In genomic region chr11:128505449-128506058, GRCh38 we compare ENCODE assay signal across 12 cellular contexts.
DNase-seq lines count a peak whose midpoint lies in the region; ATAC-seq and TF ChIP-seq lines count a peak whose summit lies in the region.
"Had no signal": no experiment of that assay in that cellular context is flagged by ENCODE, and none has a peak within 500 bp of the region (broad histone marks: within the 10 kb centered on the region; RNA-seq: fewer than 3 reads in every experiment).

No MANE protein-coding gene starts in this region.

- CTCF ChIA-PET in activated CD4-positive, alpha-beta T cell treated with anti-CD3 and anti-CD28 coated beads for 36 hours (lab: Charles Lee) = interaction anchor here (0.6 to 6.0 kb wide), 29 partner anchors 8 to 333 kb away, joined by 3 to 65 read pairs (median 4); no protein-coding TSS in a partner anchor

- POLR2A ChIA-PET in activated CD4-positive, alpha-beta T cell treated with anti-CD3 and anti-CD28 coated beads for 36 hours (lab: Charles Lee) = interaction anchor here (0.6 to 2.8 kb wide), 12 partner anchors 8 to 182 kb away, joined by 3 to 19 read pairs (median 5); no protein-coding TSS in a partner anchor

- no peaks in the 10 kb centered on the region for H3K9me3 Mint-ChIP-seq in activated CD4-positive, alpha-beta T cell treated with anti-CD3 and anti-CD28 coated beads for 36 hours (ENCODE audit: low read depth)
- no peaks in the 10 kb centered on the region for H3K9me3 Mint-ChIP-seq in stimulated activated effector memory CD8-positive, alpha-beta T cell treated with anti-CD3 and anti-CD28 coated beads, Interleukin-12 subunit alpha, Interleukin-12 subunit beta, amount 100 ng/mL, for 72 hours

- H3K4me2 ChIP-seq in SU-DHL-6 (ENCODE audit: low read depth, low read length, poor library complexity, severe bottlenecking) = peak overlapping the region; percentile 44

- H4K20me1 ChIP-seq in SU-DHL-6 (ENCODE audit: low read depth, low read length) = no peaks in the 10 kb centered on the region

- no peak overlapping the region for H2AFZ ChIP-seq in SU-DHL-6 (ENCODE audit: low read depth, low read length, severe bottlenecking)

- WGBS in gastroesophageal sphincter (ENCODE audit: low coverage in 1 of 2), 2 donors = 77 to 96% methylated on average over 3 to 4 of the region's 12 CpGs

- H3K4me3 Mint-ChIP-seq in activated CD4-positive, alpha-beta T cell treated with anti-CD3 and anti-CD28 coated beads for 36 hours = peak overlapping the region; percentile 96
- H3K4me3 Mint-ChIP-seq in stimulated activated effector memory CD8-positive, alpha-beta T cell treated with anti-CD3 and anti-CD28 coated beads, Interleukin-12 subunit alpha, Interleukin-12 subunit beta, amount 100 ng/mL, for 72 hours = peak overlapping the region; percentile 84
- H3K4me3 Mint-ChIP-seq: H9 had no signal

- ATAC-seq in activated CD4-positive, alpha-beta T cell treated with anti-CD3 and anti-CD28 coated beads for 36 hours = no peak
- ATAC-seq in gastroesophageal sphincter (no peak), GM18502 (IDR thresholded peaks at IDR 0.05; ENCODE audit: poor library complexity, unreplicated experiment) (no peak)
- ATAC-seq in stimulated activated effector memory CD8-positive, alpha-beta T cell treated with anti-CD3 and anti-CD28 coated beads, Interleukin-12 subunit alpha, Interleukin-12 subunit beta, amount 100 ng/mL, for 72 hours = no peak

- H3F3A ChIP-seq in SU-DHL-6 (ENCODE audit: insufficient read depth) = peaks cover 54% of the 10 kb centered on the region

- H3K4me1 ChIP-seq in gastroesophageal sphincter = peaks cover 0 to 99% (median 76%) of the 10 kb centered on the region in 3 donors

- TF ChIP-seq CTCF in SU-DHL-6 (IDR thresholded peaks at IDR 0.05; ENCODE audit: insufficient read depth, low read length, poor library complexity, severe bottlenecking) (no peak), gastroesophageal sphincter (IDR thresholded peaks at IDR 0.05) (no peak)

- peaks cover 89% of the 10 kb centered on the region for H3K4me1 Mint-ChIP-seq in activated CD4-positive, alpha-beta T cell treated with anti-CD3 and anti-CD28 coated beads for 36 hours
- H3K4me1 Mint-ChIP-seq in stimulated activated effector memory CD8-positive, alpha-beta T cell treated with anti-CD3 and anti-CD28 coated beads, Interleukin-12 subunit alpha, Interleukin-12 subunit beta, amount 100 ng/mL, for 72 hours = peaks cover 95% of the 10 kb centered on the region

- peak overlapping the region; percentile 98 for H3K27ac Mint-ChIP-seq in activated CD4-positive, alpha-beta T cell treated with anti-CD3 and anti-CD28 coated beads for 36 hours
- peak overlapping the region; percentile 96 for H3K27ac Mint-ChIP-seq in stimulated activated effector memory CD8-positive, alpha-beta T cell treated with anti-CD3 and anti-CD28 coated beads, Interleukin-12 subunit alpha, Interleukin-12 subunit beta, amount 100 ng/mL, for 72 hours

- no peaks in the 10 kb centered on the region for H3K27me3 ChIP-seq in SU-DHL-6 (ENCODE audit: low read length)
- H3K27me3 ChIP-seq in gastroesophageal sphincter = no peaks in the 10 kb centered on the region
- H3K27me3 ChIP-seq: adrenal gland had no signal

- H3K27me3 Mint-ChIP-seq in activated CD4-positive, alpha-beta T cell treated with anti-CD3 and anti-CD28 coated beads for 36 hours = no peaks in the 10 kb centered on the region

- H3K4me3 ChIP-seq in SU-DHL-6 (ENCODE audit: insufficient read depth, low read length, poor library complexity, severe bottlenecking) (no peak overlapping the region), gastroesophageal sphincter (no peak overlapping the region)
- H3K4me3 ChIP-seq: adrenal gland had no signal

- H3K27ac ChIP-seq in SU-DHL-6 (ENCODE audit: low read depth, low read length) = peak overlapping the region; percentile 72
- peak overlapping the region in 3 of 4 donors; percentile 42 to 81 (median 81) for H3K27ac ChIP-seq in gastroesophageal sphincter

- peaks cover 100% of the 10 kb centered on the region for H3K79me2 ChIP-seq in SU-DHL-6 (ENCODE audit: insufficient read depth, low read length)

- H3K36me3 ChIP-seq in SU-DHL-6 (ENCODE audit: low read length) (no peaks in the 10 kb centered on the region), gastroesophageal sphincter (no peaks in the 10 kb centered on the region)
- H3K36me3 ChIP-seq: adrenal gland had no signal

- peak; percentile 59 for DNase-seq in activated CD4-positive, alpha-beta T cell treated with anti-CD3 and anti-CD28 coated beads for 36 hours
- DNase-seq in activated CD4-positive, alpha-beta T cell treated with anti-CD3 and anti-CD28 coated beads for 4 hours = no peak
- DNase-seq in stimulated activated effector memory CD8-positive, alpha-beta T cell treated with anti-CD3 and anti-CD28 coated beads, Interleukin-12 subunit alpha, Interleukin-12 subunit beta, amount 100 ng/mL, for 72 hours (ENCODE audit: low spot score in 2 of 2) = no peak
- DNase-seq in SW 1271 (lab: John Stamatoyannopoulos, UW) (no peak), occipital lobe (lab: John Stamatoyannopoulos, UW) (no peak)
- DNase-seq: ACHN, adrenal gland, EL, H9 had no signal

- intact Hi-C loops in activated CD4-positive, alpha-beta T cell treated with anti-CD3 and anti-CD28 coated beads for 36 hours (cut with DNase I, micrococcal nuclease) = loop anchor here (2.0 to 10.0 kb wide), 7 partner anchors 17 to 471 kb away; no protein-coding TSS in a partner anchor

- H3K9ac ChIP-seq in SU-DHL-6 (ENCODE audit: low read length) = no peak overlapping the region

- TF ChIP-seq EP300 in gastroesophageal sphincter (IDR thresholded peaks at IDR 0.05) = no peak

- TF ChIP-seq POLR2A in gastroesophageal sphincter (IDR thresholded peaks at IDR 0.05) = no peak

- H3K9me3 ChIP-seq in SU-DHL-6 (ENCODE audit: insufficient read depth, low read length) (no peaks in the 10 kb centered on the region), gastroesophageal sphincter (no peaks in the 10 kb centered on the region)
- H3K9me3 ChIP-seq: adrenal gland had no signal

- H3K9me2 ChIP-seq in SU-DHL-6 (replicated peaks; ENCODE audit: insufficient read depth, low read length) = no peaks in the 10 kb centered on the region

- H3K36me3 Mint-ChIP-seq in activated CD4-positive, alpha-beta T cell treated with anti-CD3 and anti-CD28 coated beads for 36 hours (ENCODE audit: low read depth) = peaks cover 87% of the 10 kb centered on the region
- H3K36me3 Mint-ChIP-seq in stimulated activated effector memory CD8-positive, alpha-beta T cell treated with anti-CD3 and anti-CD28 coated beads, Interleukin-12 subunit alpha, Interleukin-12 subunit beta, amount 100 ng/mL, for 72 hours = peaks cover 100% of the 10 kb centered on the region
